ENCODE assay signal across 22 cellular contexts in the genomic region with DNA sequence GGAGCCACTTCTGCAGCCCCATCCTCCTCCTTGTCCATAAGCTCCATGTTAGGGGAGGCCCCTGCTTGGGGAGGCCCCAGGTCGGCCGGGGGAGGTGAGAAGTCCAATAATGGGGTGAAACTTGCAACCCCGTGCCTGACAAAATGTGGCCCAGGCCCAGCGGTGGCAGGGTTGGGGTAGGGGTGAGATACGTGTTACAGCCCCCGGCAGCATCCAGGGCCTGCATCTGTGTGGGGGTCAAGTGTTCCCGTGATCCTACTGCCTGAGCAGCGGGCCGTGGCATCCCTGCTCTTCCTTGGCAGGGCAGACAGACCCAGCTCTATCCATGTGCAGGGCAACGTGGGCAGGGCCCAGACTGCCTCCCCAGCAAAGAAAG. TPM values are rescaled to one million over a fixed set of nuclear protein-coding genes. Genes with fewer than 3 reads are reported as not detected.
DNase-seq lines count a peak whose midpoint lies in the region; ATAC-seq, FAIRE-seq and TF ChIP-seq lines count a peak whose summit lies in the region.
"Had no signal": no experiment of that assay in that cellular context is flagged by ENCODE, and none has a peak within 500 bp of the region (broad histone marks: within the 10 kb centered on the region; RNA-seq: fewer than 3 reads in every experiment).

No MANE protein-coding gene starts in this region.

- H3K27me3 Mint-ChIP-seq in glutamatergic neuron (ENCODE audit: unreplicated experiment), result peaks cover 2% of the 10 kb centered on the region
- peaks cover 11% of the 10 kb centered on the region for H3K27me3 Mint-ChIP-seq in nephron progenitor cell (ENCODE audit: low read depth, poor library complexity)

- POLR2A ChIA-PET in HepG2 (lab: Yijun Ruan, JAX), result no interaction called here

- FAIRE-seq in HepG2 (lab: Jason Lieb, UNC) (no peak), GM19239 (lab: Jason Lieb, UNC) (no peak)

- DNase-seq in right lobe of liver, result peak; percentile 12 to 46 (median 33)
- no peak for DNase-seq in HepG2 (ENCODE audit: low spot score)
- peak; percentile 11 for DNase-seq in glutamatergic neuron
- peak; percentile 4 for DNase-seq in nephron progenitor cell
- DNase-seq in aorta, result peak; percentile 34 to 61
- DNase-seq in GM19239 (ENCODE audit: insufficient read length, low spot score), result no peak
- DNase-seq in NCI-H2081 treated with DMSO at 0.1 percent for 48 hours (lab: John Stamatoyannopoulos, UW), result no peak
- DNase-seq: activated CD4-positive, alpha-beta T cell treated with anti-CD3 and anti-CD28 coated beads for 4 hours; colonic mucosa; DMS79 treated with DMSO at 0.1 percent for 48 hours; effector memory CD8-positive, alpha-beta T cell; GDM1; NCI-H2029 treated with DMSO at 0.1 percent for 48 hours; NCI-H524 treated with DMSO at 0.1 percent for 48 hours; SIG-M5; stimulated activated CD4-positive, alpha-beta T cell treated with anti-CD3 and anti-CD28 coated beads, Interleukin-4, amount 100 ng/mL, for 24 hours; SW 1271 had no signal

- H4K20me1 ChIP-seq in HepG2 (ENCODE audit: insufficient read depth, low read length), result no peaks in the 10 kb centered on the region

- TF ChIP-seq EP300 in HepG2 (IDR thresholded peaks at IDR 0.05; ENCODE audit: low read depth in 2 of 2, low read length in 2 of 2) (no peak), HepG2 (CRISPR knock-in tag; IDR thresholded peaks at IDR 0.05; ENCODE audit: borderline replicate concordance) (no peak)

- no peaks in the 10 kb centered on the region for H3K27me3 ChIP-seq in right lobe of liver
- peaks cover 6 to 24% of the 10 kb centered on the region in 2 experiments; a peak in 3 of 5 replicates for H3K27me3 ChIP-seq in HepG2 (ENCODE audit: control insufficient read depth in 1 of 2, insufficient read depth in 2 of 2, low read length in 2 of 2)
- H3K27me3 ChIP-seq in aorta (ENCODE audit: control insufficient read depth in 1 of 2, insufficient read depth in 2 of 2, low read length in 1 of 2), result no peaks in the 10 kb centered on the region
- H3K27me3 ChIP-seq: ascending aorta, colonic mucosa had no signal

- H3K27ac Mint-ChIP-seq in glutamatergic neuron (ENCODE audit: unreplicated experiment) (no peak overlapping the region), nephron progenitor cell (no peak overlapping the region)
- H3K27ac Mint-ChIP-seq: activated naive CD8-positive, alpha-beta T cell treated with anti-CD3 and anti-CD28 coated beads, Interleukin-2, amount 10 ng/mL, durations not matched to agents 7 days and 5 days; effector memory CD8-positive, alpha-beta T cell; type B pancreatic cell had no signal

- intact Hi-C loops in right lobe of liver (cut with DNase I) (no loop called here), HepG2 (cut with micrococcal nuclease; ENCODE audit: unreplicated experiment) (no loop called here), aorta (cut with DNase I) (no loop called here)

- H3K4me3 Mint-ChIP-seq in glutamatergic neuron (ENCODE audit: unreplicated experiment) (no peak overlapping the region), nephron progenitor cell (no peak overlapping the region)
- H3K4me3 Mint-ChIP-seq: activated naive CD8-positive, alpha-beta T cell treated with anti-CD3 and anti-CD28 coated beads, Interleukin-2, amount 10 ng/mL, durations not matched to agents 7 days and 5 days; effector memory CD8-positive, alpha-beta T cell; type B pancreatic cell had no signal

- H3K27ac ChIP-seq in right lobe of liver (no peak overlapping the region), HepG2 (ENCODE audit: extremely low read length, insufficient read depth, low read length) (no peak overlapping the region), aorta (ENCODE audit: low read depth in 1 of 2, low read length in 2 of 2) (no peak overlapping the region)
- H3K27ac ChIP-seq: ascending aorta, colonic mucosa had no signal

- H3K4me1 Mint-ChIP-seq in glutamatergic neuron (ENCODE audit: low read depth, unreplicated experiment), result peaks cover 5% of the 10 kb centered on the region
- peaks cover 28% of the 10 kb centered on the region for H3K4me1 Mint-ChIP-seq in nephron progenitor cell
- H3K4me1 Mint-ChIP-seq: activated naive CD8-positive, alpha-beta T cell treated with anti-CD3 and anti-CD28 coated beads, Interleukin-2, amount 10 ng/mL, durations not matched to agents 7 days and 5 days had no signal

- no peak overlapping the region for H3K9ac ChIP-seq in HepG2 (ENCODE audit: insufficient read depth, low read depth, low read length)

- H3K9me3 ChIP-seq in right lobe of liver, result no peaks in the 10 kb centered on the region
- H3K9me3 ChIP-seq in HepG2 (ENCODE audit: low read length), result no peaks in the 10 kb centered on the region
- no peaks in the 10 kb centered on the region for H3K9me3 ChIP-seq in aorta (ENCODE audit: control insufficient read depth, low read length)
- H3K9me3 ChIP-seq: ascending aorta, colonic mucosa had no signal

- no peaks in the 10 kb centered on the region for H3K4me1 ChIP-seq in right lobe of liver
- no peaks in the 10 kb centered on the region for H3K4me1 ChIP-seq in HepG2 (ENCODE audit: insufficient read depth, low read length)
- H3K4me1 ChIP-seq in aorta (ENCODE audit: control insufficient read depth in 1 of 2, insufficient read depth in 2 of 2, low read length in 2 of 2), result no peaks in the 10 kb centered on the region
- H3K4me1 ChIP-seq: ascending aorta, colonic mucosa had no signal

- in situ Hi-C loops in HepG2 (cut with HindIII; ENCODE audit: extremely low pct_ligation_motif_present, low pct_unique_long_range_greater_than_20kb), result no loop called here

- H2AFZ ChIP-seq in HepG2 (ENCODE audit: low read length), result no peak overlapping the region

- no TSS peak for BruUV-seq in HepG2 (replicated peaks; lab: Mats Ljungman, UMichigan)

- H3K36me3 Mint-ChIP-seq in glutamatergic neuron (ENCODE audit: unreplicated experiment), result no peaks in the 10 kb centered on the region
- no peaks in the 10 kb centered on the region for H3K36me3 Mint-ChIP-seq in nephron progenitor cell (ENCODE audit: low read depth)
- H3K36me3 Mint-ChIP-seq: activated naive CD8-positive, alpha-beta T cell treated with anti-CD3 and anti-CD28 coated beads, Interleukin-2, amount 10 ng/mL, durations not matched to agents 7 days and 5 days; type B pancreatic cell had no signal

- TF ChIP-seq POLR2A in right lobe of liver (IDR thresholded peaks at IDR 0.05), result no peak
- no peak for TF ChIP-seq POLR2A in HepG2 (IDR thresholded peaks at IDR 0.05; ENCODE audit: insufficient read depth in 1 of 2, low read depth in 2 of 2, low read length in 2 of 2)

- WGBS in right lobe of liver (ENCODE audit: insufficient coverage, low coverage, low lambda C conversion rate, missing lambda C conversion rate), result 80% methylated on average over 1 of the region's 10 CpGs
- WGBS in HepG2 (ENCODE audit: low lambda C conversion rate), result 30% methylated on average over 6 of the region's 10 CpGs
- 88 to 91% methylated on average over 10 of the region's 10 CpGs for WGBS in aorta, 2 donors

- H3K36me3 ChIP-seq in right lobe of liver (no peaks in the 10 kb centered on the region), HepG2 (replicated peaks in 1 of 2; ENCODE audit: control insufficient read depth in 1 of 2, insufficient read depth in 2 of 2, low read length in 2 of 2) (no peaks in the 10 kb centered on the region), aorta (ENCODE audit: control insufficient read depth in 1 of 2, insufficient read depth in 2 of 2, low read length in 1 of 2) (no peaks in the 10 kb centered on the region)
- H3K36me3 ChIP-seq: ascending aorta, colonic mucosa had no signal

- no peak overlapping the region for H3K4me3 ChIP-seq in right lobe of liver
- H3K4me3 ChIP-seq in HepG2 (replicated peaks in 1 of 3; ENCODE audit: insufficient read depth in 1 of 3, low read depth in 2 of 3, low read length in 3 of 3), result no peak overlapping the region
- no peak overlapping the region for H3K4me3 ChIP-seq in aorta (ENCODE audit: low read length in 2 of 2)
- H3K4me3 ChIP-seq: ascending aorta, colonic mucosa, lung had no signal

- TF ChIP-seq CTCF in right lobe of liver (IDR thresholded peaks at IDR 0.05), result no peak
- no peak for TF ChIP-seq CTCF in HepG2 (CRISPR knock-in tag; IDR thresholded peaks at IDR 0.05)
- TF ChIP-seq CTCF in glutamatergic neuron (IDR thresholded peaks at IDR 0.05; ENCODE audit: partially characterized antibody, unreplicated experiment), result no peak
- no peak for TF ChIP-seq CTCF in nephron progenitor cell (IDR thresholded peaks at IDR 0.05)

- CTCF ChIA-PET in HepG2 (lab: Yijun Ruan, JAX; ENCODE audit: low intra/inter-chr PET ratio, low total read pairs), result no interaction called here

- H3K79me2 ChIP-seq in HepG2 (ENCODE audit: insufficient read depth, low read length), result no peaks in the 10 kb centered on the region

- no peak overlapping the region for H3K4me2 ChIP-seq in HepG2 (ENCODE audit: low read depth, low read length)

- no peak for TF ChIP-seq RAD21 in HepG2 (CRISPR knock-in tag; IDR thresholded peaks at IDR 0.05)

- ATAC-seq in right lobe of liver (no peak), HepG2 (no peak), aorta (ENCODE audit: low FRiP score) (no peak), GM21515 (IDR thresholded peaks at IDR 0.05; ENCODE audit: unreplicated experiment) (no peak)
- ATAC-seq: effector memory CD8-positive, alpha-beta T cell had no signal

- peaks cover 8% of the 10 kb centered on the region for H3K9me3 Mint-ChIP-seq in glutamatergic neuron (ENCODE audit: unreplicated experiment)
- H3K9me3 Mint-ChIP-seq in nephron progenitor cell, result no peaks in the 10 kb centered on the region
- H3K9me3 Mint-ChIP-seq: activated naive CD8-positive, alpha-beta T cell treated with anti-CD3 and anti-CD28 coated beads, Interleukin-2, amount 10 ng/mL, durations not matched to agents 7 days and 5 days; effector memory CD8-positive, alpha-beta T cell; type B pancreatic cell had no signal

RNA-seq across cellular contexts. Expression of a gene that starts 31.6 kb away (rescaled TPM):
- total RNA-seq in right lobe of liver (10 to 100 TPM in 1 of 6 experiments, 1 to 10 TPM in 3, under 1 TPM in 2; 0.53 to 10.2 (median 1.4) TPM), HepG2 (2016; rRNA removed; fragmentation: Illumina TruSeq; extraction: Trizol) (0.02 TPM in 1 of 2 replicates, not detected in the other), glutamatergic neuron (ENCODE audit: unreplicated experiment) (34.7 TPM), aorta (1 to 10 TPM in 1 of 2 donors, under 1 TPM in 1; 0.29 to 2.5 TPM)
- total RNA-seq in HepG2 (2016; cell fraction: cytosol; rRNA removed; fragmentation: Illumina TruSeq; extraction: Trizol; ENCODE audit: low read depth), result not detected in 2 replicates
- not detected in 2 replicates for total RNA-seq in HepG2 (2016; cell fraction: insoluble cytoplasmic fraction; rRNA removed; fragmentation: Illumina TruSeq; extraction: Trizol)
- total RNA-seq in HepG2 (2016; cell fraction: membrane; rRNA removed; fragmentation: Illumina TruSeq; extraction: Trizol), result not detected in 2 replicates
- not detected in 2 replicates for total RNA-seq in HepG2 (2016; cell fraction: nucleus; rRNA removed; fragmentation: Illumina TruSeq; extraction: Trizol)
- polyA plus RNA-seq in HepG2 (2011; rRNA removed) (not detected in 2 replicates), aorta (under 1 TPM in 1 of 2 donors, not detected in 1; 0.25 TPM)
- not detected in 2 replicates for polyA plus RNA-seq in HepG2 (2011; cell fraction: cytosol; rRNA removed)
- not detected in 2 replicates for polyA plus RNA-seq in HepG2 (2011; cell fraction: nucleus; rRNA removed)
- 0.03 TPM in 1 of 2 replicates, not detected in the other for polyA plus RNA-seq in HepG2 (2012)
- not detected in 2 replicates for polyA plus RNA-seq in HepG2 (2016; cell fraction: cytosol; fragmentation: Illumina TruSeq; extraction: Trizol; ENCODE audit: low read depth)
- not detected in 2 replicates for polyA plus RNA-seq in HepG2 (2016; cell fraction: insoluble cytoplasmic fraction; fragmentation: Illumina TruSeq; extraction: Trizol; ENCODE audit: low read depth)
- not detected in 2 replicates for polyA plus RNA-seq in HepG2 (2016; cell fraction: membrane; fragmentation: Illumina TruSeq; extraction: Trizol; ENCODE audit: low read depth)
- polyA plus RNA-seq in HepG2 (2016; cell fraction: nucleus; fragmentation: Illumina TruSeq; extraction: Trizol; ENCODE audit: insufficient read depth, low read depth), result not detected in 2 replicates
- 0.04 TPM in 1 of 2 replicates, not detected in the other for polyA minus RNA-seq in HepG2 (2011; rRNA and poly(A)+ RNA removed; ENCODE audit: low replicate concordance)
- polyA minus RNA-seq in HepG2 (2011; cell fraction: cytosol; rRNA and poly(A)+ RNA removed), result not detected in 2 replicates
- not detected in 2 replicates for polyA minus RNA-seq in HepG2 (2011; cell fraction: nucleus; rRNA and poly(A)+ RNA removed)
- total RNA-seq: ascending aorta had no signal

Comparison
In these comparisons a context has a peak if more than half of its experiments do, and no peak if none do; other contexts are left out.
1. DNase-seq: peak in right lobe of liver (3 of 3), glutamatergic neuron (single experiment), nephron progenitor cell (single experiment) and aorta (2 of 2); none in HepG2 (single experiment), GM19239 (single experiment) and NCI-H2081 treated with DMSO at 0.1 percent for 48 hours (single experiment).